ENCODE assay signal across 1 cellular context in genomic region chr16:66894948-66895696, GRCh38.
A peak's percentile ranks its signal among the peaks of the same experiment; 100 is the strongest.
TF ChIP-seq lines count a peak whose summit lies in the region.

No MANE protein-coding gene starts in this region.

TF ChIP-seq in K562, 482 proteins besides CTCF, POLR2A, EP300 and RAD21 (continued from another document and continues in another):
- no peak for TF ChIP-seq CEBPG (CRISPR knock-in tag; IDR thresholded peaks at IDR 0.05)
- no peak for TF ChIP-seq CEBPG (tag; conservative IDR thresholded peaks at IDR 0.05 in 1 of 2, IDR thresholded peaks at IDR 0.05 in 1 of 2)
- TF ChIP-seq GATA2 (CRISPR knock-in tag; IDR thresholded peaks at IDR 0.05), result no peak
- TF ChIP-seq ADNP (tag; IDR thresholded peaks at IDR 0.05), result no peak
- TF ChIP-seq RUNX1 (IDR thresholded peaks at IDR 0.05; ENCODE audit: low read depth), result 0 out of 2 replicates have a peak, but pooled peaks have one; percentile 9
- no peak for TF ChIP-seq TEAD2 (tag; IDR thresholded peaks at IDR 0.05)
- no peak for TF ChIP-seq ETV6 (IDR thresholded peaks at IDR 0.05; ENCODE audit: borderline replicate concordance in 1 of 2, low read depth in 2 of 2, low read length in 1 of 2)
- no peak for TF ChIP-seq ETV6 (CRISPR knock-in tag; IDR thresholded peaks at IDR 0.05; ENCODE audit: borderline replicate concordance)
- no peak for TF ChIP-seq ZNF589 (CRISPR knock-in tag; IDR thresholded peaks at IDR 0.05; ENCODE audit: low read depth)
- no peak for TF ChIP-seq MYBL2 (IDR thresholded peaks at IDR 0.05; ENCODE audit: low read depth)
- no peak for TF ChIP-seq MYBL2 (CRISPR knock-in tag; IDR thresholded peaks at IDR 0.05; ENCODE audit: borderline replicate concordance)
- TF ChIP-seq ZNF384 (IDR thresholded peaks at IDR 0.05; ENCODE audit: low read depth, low read length), result 0 out of 2 replicates have a peak, but pooled peaks have one; percentile 15
- TF ChIP-seq ZFPM2 (CRISPR knock-in tag; IDR thresholded peaks at IDR 0.05), result no peak
- no peak for TF ChIP-seq HMG20A (CRISPR knock-in tag; conservative IDR thresholded peaks at IDR 0.05)
- TF ChIP-seq TEAD1 (CRISPR knock-in tag; IDR thresholded peaks at IDR 0.05), result no peak
- no peak for TF ChIP-seq FIP1L1 (IDR thresholded peaks at IDR 0.05; ENCODE audit: low read depth, low read length, poor library complexity, severe bottlenecking)
- TF ChIP-seq U2AF2 (optimal IDR thresholded peaks at IDR 0.05; ENCODE audit: low read depth, low read length), result no peak
- TF ChIP-seq ZC3H11A (IDR thresholded peaks at IDR 0.05; ENCODE audit: low read depth, low read length), result no peak
- TF ChIP-seq STAT6 (CRISPR knock-in tag; IDR thresholded peaks at IDR 0.05), result no peak
- no peak for TF ChIP-seq NFRKB (IDR thresholded peaks at IDR 0.05; ENCODE audit: low read depth)
- no peak for TF ChIP-seq ZNF41 (CRISPR knock-in tag; conservative IDR thresholded peaks at IDR 0.05)
- TF ChIP-seq THAP12 (CRISPR knock-in tag; IDR thresholded peaks at IDR 0.05), result no peak
- no peak; the same call in 1 of the 2 replicates for TF ChIP-seq ZNF24 (IDR thresholded peaks at IDR 0.05)
- TF ChIP-seq SMARCA5 (IDR thresholded peaks at IDR 0.05), result no peak
- no peak for TF ChIP-seq NONO (IDR thresholded peaks at IDR 0.05; ENCODE audit: low read depth in 2 of 2, low read length in 1 of 2)
- no peak for TF ChIP-seq NFYB (IDR thresholded peaks at IDR 0.05; ENCODE audit: extremely low read depth, insufficient read length)
- TF ChIP-seq ZNF668 (CRISPR knock-in tag; IDR thresholded peaks at IDR 0.05), result no peak
- TF ChIP-seq HINFP (tag; conservative IDR thresholded peaks at IDR 0.05; ENCODE audit: low read depth), result no peak
- TF ChIP-seq RB1 (IDR thresholded peaks at IDR 0.05; ENCODE audit: low read depth), result peak; percentile 81; the same call in 1 of the 2 replicates
- no peak for TF ChIP-seq SIN3B (IDR thresholded peaks at IDR 0.05; ENCODE audit: low read depth)
- no peak for TF ChIP-seq ZNF507 (tag; conservative IDR thresholded peaks at IDR 0.05)
- TF ChIP-seq NR2C2 (CRISPR knock-in tag; IDR thresholded peaks at IDR 0.05), result no peak
- TF ChIP-seq NR2C2 (tag; IDR thresholded peaks at IDR 0.05), result no peak
- TF ChIP-seq TSHZ1 (CRISPR knock-in tag; IDR thresholded peaks at IDR 0.05), result no peak
- no peak for TF ChIP-seq ATF4 (CRISPR knock-in tag; IDR thresholded peaks at IDR 0.05)
- TF ChIP-seq ZNF324 (CRISPR knock-in tag; IDR thresholded peaks at IDR 0.05), result no peak
- TF ChIP-seq PKNOX1 (IDR thresholded peaks at IDR 0.05), result no peak
- no peak for TF ChIP-seq NCOA4 (IDR thresholded peaks at IDR 0.05; ENCODE audit: partially characterized antibody)
- peak; percentile 83 for TF ChIP-seq TFAP4 (CRISPR knock-in tag; IDR thresholded peaks at IDR 0.05; ENCODE audit: borderline replicate concordance)
- TF ChIP-seq SIX5 (IDR thresholded peaks at IDR 0.05; ENCODE audit: borderline replicate concordance in 1 of 2, insufficient read depth in 1 of 2, low read depth in 1 of 2, low read length in 2 of 2), result no peak
- TF ChIP-seq ZNF263 (CRISPR knock-in tag; IDR thresholded peaks at IDR 0.05; ENCODE audit: borderline replicate concordance), result peak; percentile 35; the same call in 1 of the 2 replicates
- no peak for TF ChIP-seq SRSF9 (IDR thresholded peaks at IDR 0.05; ENCODE audit: borderline replicate concordance, low read depth, low read length)
- TF ChIP-seq ZNF354B (CRISPR knock-in tag; IDR thresholded peaks at IDR 0.05), result no peak
- peak in 1 of 2 experiments; percentile 40; a peak in 1 of 4 replicates for TF ChIP-seq ZMIZ1 (IDR thresholded peaks at IDR 0.05; ENCODE audit: low read depth in 2 of 2, low read length in 2 of 2)
- TF ChIP-seq STAT5B (CRISPR knock-in tag; IDR thresholded peaks at IDR 0.05), result no peak
- peak; percentile 95 for TF ChIP-seq DEAF1 (CRISPR knock-in tag; IDR thresholded peaks at IDR 0.05)
- no peak for TF ChIP-seq ZNF639 (CRISPR knock-in tag; conservative IDR thresholded peaks at IDR 0.05 in 1 of 2, IDR thresholded peaks at IDR 0.05 in 1 of 2)
- TF ChIP-seq FOXA1 (IDR thresholded peaks at IDR 0.05; ENCODE audit: borderline replicate concordance), result no peak
